In the genomic region with DNA sequence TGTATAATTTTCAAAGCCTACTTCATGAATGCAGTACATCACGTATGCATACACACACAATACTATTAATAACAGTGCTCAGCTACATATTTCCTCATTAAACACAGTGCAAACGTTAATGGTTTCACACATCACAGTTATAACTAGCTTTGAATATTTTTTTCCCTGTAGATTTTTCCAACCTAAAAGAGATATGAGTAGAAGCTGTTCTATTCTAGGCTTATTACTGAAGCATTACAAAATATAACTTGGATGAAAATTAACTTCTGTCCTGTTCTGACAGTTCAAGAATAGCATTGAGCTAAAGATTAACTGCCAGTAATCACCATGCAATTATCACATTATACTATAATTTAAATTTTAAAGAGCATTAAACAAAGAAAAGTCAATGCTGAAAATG, we compare ENCODE assay signal across 13 cellular contexts. TPM values are rescaled to one million over a fixed set of nuclear protein-coding genes. Genes with fewer than 3 reads are reported as not detected.
DNase-seq lines count a peak whose midpoint lies in the region; ATAC-seq and TF ChIP-seq lines count a peak whose summit lies in the region.
"Had no signal": no experiment of that assay in that cellular context is flagged by ENCODE, and none has a peak within 500 bp of the region (broad histone marks: within the 10 kb centered on the region; RNA-seq: fewer than 3 reads in every experiment).

No MANE protein-coding gene starts in this region.

- H3K36me3 ChIP-seq in esophagus muscularis mucosa (peaks cover 0 to 13% (median 5%) of the 10 kb centered on the region in 4 donors), thoracic aorta (no peaks in the 10 kb centered on the region)

- H3K4me3 Mint-ChIP-seq in activated T-cell treated with anti-CD3 and anti-CD28 coated beads, Interleukin-2, amount 50 U/mL, for 72 hours, result no peak overlapping the region
- H3K4me3 Mint-ChIP-seq: activated naive CD4-positive, alpha-beta T cell treated with anti-CD3 and anti-CD28 coated beads, Interleukin-2, amount 50 U/mL, for 24 hours; T-cell had no signal

- intact Hi-C loops in esophagus muscularis mucosa (cut with DNase I), result no loop called here

- no peaks in the 10 kb centered on the region for H3K9me3 Mint-ChIP-seq in activated T-cell treated with anti-CD3 and anti-CD28 coated beads, Interleukin-2, amount 50 U/mL, for 72 hours
- H3K9me3 Mint-ChIP-seq: activated naive CD4-positive, alpha-beta T cell treated with anti-CD3 and anti-CD28 coated beads, Interleukin-2, amount 50 U/mL, for 24 hours; T-cell had no signal

- no peaks in the 10 kb centered on the region for H3K27me3 Mint-ChIP-seq in activated T-cell treated with anti-CD3 and anti-CD28 coated beads, Interleukin-2, amount 50 U/mL, for 72 hours (ENCODE audit: low read depth)
- H3K27me3 Mint-ChIP-seq: activated naive CD4-positive, alpha-beta T cell treated with anti-CD3 and anti-CD28 coated beads, Interleukin-2, amount 50 U/mL, for 24 hours; T-cell had no signal

- TF ChIP-seq POLR2A in esophagus muscularis mucosa (IDR thresholded peaks at IDR 0.05; ENCODE audit: low read depth), result no peak

- TF ChIP-seq CTCF in esophagus muscularis mucosa (IDR thresholded peaks at IDR 0.05) (no peak), thoracic aorta (IDR thresholded peaks at IDR 0.05) (no peak)

- no peak overlapping the region for H3K27ac Mint-ChIP-seq in activated T-cell treated with anti-CD3 and anti-CD28 coated beads, Interleukin-2, amount 50 U/mL, for 72 hours

- H3K36me3 Mint-ChIP-seq in activated T-cell treated with anti-CD3 and anti-CD28 coated beads, Interleukin-2, amount 50 U/mL, for 72 hours (ENCODE audit: insufficient read depth in 2 of 2), result peaks cover 0 to 12% of the 10 kb centered on the region in 2 donors

- WGBS in esophagus muscularis mucosa, result 44% methylated on average over 2 of the region's 2 CpGs

- H3K27ac ChIP-seq in esophagus muscularis mucosa (replicated peaks in 1 of 4) (peak overlapping the region; percentile 66 to 79 (median 74)), thoracic aorta (peak overlapping the region; percentile 38 to 73)

- peaks cover 49% of the 10 kb centered on the region for H3K4me1 Mint-ChIP-seq in activated T-cell treated with anti-CD3 and anti-CD28 coated beads, Interleukin-2, amount 50 U/mL, for 72 hours (ENCODE audit: low read depth)

- ATAC-seq in GM19452 (IDR thresholded peaks at IDR 0.05; ENCODE audit: unreplicated experiment) (peak; percentile 25), HG02981 (IDR thresholded peaks at IDR 0.05; ENCODE audit: unreplicated experiment) (peak; percentile 11), thoracic aorta (ENCODE audit: insufficient number of reproducible peaks, low FRiP score, low read depth) (no peak), HG03520 (IDR thresholded peaks at IDR 0.05; ENCODE audit: unreplicated experiment) (no peak)
- no peak for ATAC-seq in activated T-cell treated with anti-CD3 and anti-CD28 coated beads, Interleukin-2, amount 50 U/mL, for 72 hours (replicated peaks in 1 of 2)
- ATAC-seq: stimulated activated naive CD8-positive, alpha-beta T cell treated with anti-CD3 and anti-CD28 coated beads, Interleukin-15, Interleukin-2, amounts not matched to agents 100 U/mL and 50 U/mL, for 24 hours; T-cell had no signal

- DNase-seq in esophagus muscularis mucosa (ENCODE audit: extremely low spot score) (no peak), thoracic aorta (ENCODE audit: low spot score) (no peak)
- DNase-seq in activated CD4-positive, alpha-beta T cell treated with anti-CD3 and anti-CD28 coated beads, Interleukin-2, amount 50 U/mL, for 4 hours, result no peak
- no peak for DNase-seq in activated T-cell treated with anti-CD3 and anti-CD28 coated beads, Interleukin-2, amount 50 U/mL, for 72 hours
- DNase-seq: KG1; NCI-H187 treated with DMSO at 0.1 percent for 48 hours; nucleus accumbens; stimulated activated naive CD8-positive, alpha-beta T cell treated with anti-CD3 and anti-CD28 coated beads, Interleukin-15, Interleukin-2, amounts not matched to agents 100 U/mL and 50 U/mL, for 24 hours; T-cell had no signal

- H3K4me3 ChIP-seq in esophagus muscularis mucosa, result no peak overlapping the region
- no peak overlapping the region for H3K4me3 ChIP-seq in thoracic aorta

- peaks cover 33 to 68% (median 59%) of the 10 kb centered on the region in 4 donors for H3K4me1 ChIP-seq in esophagus muscularis mucosa
- H3K4me1 ChIP-seq in thoracic aorta (ENCODE audit: control insufficient read depth in 1 of 2, low read depth in 2 of 2), result peaks cover 19 to 24% of the 10 kb centered on the region in 2 donors

- H3K9me3 ChIP-seq in esophagus muscularis mucosa (no peaks in the 10 kb centered on the region), thoracic aorta (no peaks in the 10 kb centered on the region)

- no peaks in the 10 kb centered on the region for H3K27me3 ChIP-seq in esophagus muscularis mucosa
- no peaks in the 10 kb centered on the region for H3K27me3 ChIP-seq in thoracic aorta (replicated peaks; ENCODE audit: insufficient read depth)

- TF ChIP-seq EP300 in esophagus muscularis mucosa (IDR thresholded peaks at IDR 0.05), result no peak

RNA-seq across cellular contexts. Expression of a gene that starts 6.2 kb away (rescaled TPM):
- total RNA-seq in esophagus muscularis mucosa (10 to 100 TPM; 36.9 to 52.9 (median 49.5) TPM), thoracic aorta (10 to 100 TPM; 44.0 to 49.8 TPM)
- total RNA-seq in activated T-cell treated with anti-CD3 and anti-CD28 coated beads, Interleukin-2, amount 50 U/mL, for 72 hours, result 10 to 100 TPM; 24.5 to 24.8 TPM

Comparison
In these comparisons a context has a peak if more than half of its experiments do, and no peak if none do; other contexts are left out.
1. ATAC-seq: peak in GM19452 (single experiment) and HG02981 (single experiment); none in thoracic aorta (single experiment), activated T-cell treated with anti-CD3 and anti-CD28 coated beads, Interleukin-2, amount 50 U/mL, for 72 hours (0 of 2) and HG03520 (single experiment).